1 cellular context compared by ENCODE assay signal in genomic region chr19:3142938-3143337, GRCh38.
A peak's percentile ranks its signal among the peaks of the same experiment; 100 is the strongest.
TF ChIP-seq lines count a peak whose summit lies in the region.

No MANE protein-coding gene starts in this region.

TF ChIP-seq in A549, 52 proteins besides CTCF, POLR2A, EP300 and RAD21:
- TF ChIP-seq CBX8 (IDR thresholded peaks at IDR 0.05) (no peak), ZFP36 (IDR thresholded peaks at IDR 0.05; ENCODE audit: borderline replicate concordance, partially characterized antibody) (peak; percentile 47)
